Comparison of ENCODE assay signal across 8 cellular contexts in genomic region chr12:55619352-55620138, GRCh38. TPM values are rescaled to one million over a fixed set of nuclear protein-coding genes. Genes with fewer than 3 reads are reported as not detected.
DNase-seq lines count a peak whose midpoint lies in the region; ATAC-seq and TF ChIP-seq lines count a peak whose summit lies in the region.

No MANE protein-coding gene starts in this region.

- no peaks in the 10 kb centered on the region for H3K36me3 ChIP-seq in KMS-11 (ENCODE audit: insufficient read depth)
- no peaks in the 10 kb centered on the region for H3K36me3 ChIP-seq in OCI-LY1 (ENCODE audit: insufficient read depth, low read length)
- no peaks in the 10 kb centered on the region for H3K36me3 ChIP-seq in adrenal gland (replicated peaks in 1 of 2)

- no peak overlapping the region for H4K91ac ChIP-seq in H9 (ENCODE audit: insufficient read length, low read depth, low read length)

- no peak overlapping the region for H2BK20ac ChIP-seq in H9 (ENCODE audit: low read depth, low read length, poor library complexity, severe bottlenecking)

- no peak overlapping the region for H3K4me3 ChIP-seq in KMS-11 (IDR thresholded peaks at IDR 0.05; ENCODE audit: insufficient read depth, low read depth, low read length)
- no peak overlapping the region for H3K4me3 ChIP-seq in OCI-LY1 (ENCODE audit: low read depth, low read length, poor library complexity, severe bottlenecking)
- H3K4me3 ChIP-seq in adrenal gland = no peak overlapping the region
- H3K4me3 ChIP-seq in retinal pigment epithelial cell (ENCODE audit: low read length) = no peak overlapping the region

- no peak overlapping the region for H2BK120ac ChIP-seq in H9 (ENCODE audit: low read depth, low read length, poor library complexity, severe bottlenecking)

- H2AK5ac ChIP-seq in H9 (ENCODE audit: insufficient read length, low read length) = no peak overlapping the region

- H3K23me2 ChIP-seq in H9 (ENCODE audit: insufficient read length, low read depth, low read length, poor library complexity, severe bottlenecking) = no peaks in the 10 kb centered on the region

- no peak overlapping the region for H4K5ac ChIP-seq in H9 (ENCODE audit: insufficient read length, low read depth, low read length)

- H3K79me1 ChIP-seq in H9 (ENCODE audit: insufficient read depth, low read depth, low read length, poor library complexity, severe bottlenecking) = no peaks in the 10 kb centered on the region

- H3K56ac ChIP-seq in H9 (ENCODE audit: insufficient read length, low read depth, low read length) = no peak overlapping the region

- no peak overlapping the region for H3K4ac ChIP-seq in H9 (ENCODE audit: low read depth, low read length)

- DNase-seq in GM04503 (ENCODE audit: low read depth) (peak; percentile 81), H9 (peak; percentile 65), adrenal gland (peak; percentile 24 to 70 (median 61)), left ventricle myocardium superior (no peak), retinal pigment epithelial cell (ENCODE audit: low read depth) (no peak)

- peaks cover 5% of the 10 kb centered on the region in 2 experiments for H3K4me1 Mint-ChIP-seq in H9

- no peak overlapping the region for H3K18ac ChIP-seq in H9 (ENCODE audit: insufficient read length, low read depth, low read length)

- H3K4me1 ChIP-seq in H9 (ENCODE audit: insufficient read depth, low read length) = no peaks in the 10 kb centered on the region
- no peaks in the 10 kb centered on the region for H3K4me1 ChIP-seq in KMS-11 (ENCODE audit: low read depth, poor library complexity, severe bottlenecking)
- H3K4me1 ChIP-seq in OCI-LY1 (ENCODE audit: insufficient read depth, low read length, severe bottlenecking) = no peaks in the 10 kb centered on the region
- H3K4me1 ChIP-seq in adrenal gland (replicated peaks in 1 of 2) = no peaks in the 10 kb centered on the region

- no peak overlapping the region for H2BK15ac ChIP-seq in H9 (ENCODE audit: low read depth, low read length)

- no peak overlapping the region for H3K4me3 Mint-ChIP-seq in H9

- H3T11ph ChIP-seq in H9 (ENCODE audit: low read length) = no peak overlapping the region

- H3K9me3 ChIP-seq in H9 (ENCODE audit: control insufficient read depth, low read depth, low read length) (peaks cover 23% of the 10 kb centered on the region), OCI-LY1 (ENCODE audit: low read length) (peaks cover 6% of the 10 kb centered on the region; the same call in 1 of the 2 replicates), adrenal gland (replicated peaks in 1 of 3) (peaks cover 0 to 4% (median 0%) of the 10 kb centered on the region in 3 donors)

- no CpG with 5 or more reads among the region's 6 CpGs for WGBS in H9 (ENCODE audit: extremely low coverage, insufficient read length, low lambda C conversion rate)
- WGBS in adrenal gland, 4 donors = 2 to 6% (median 4%) methylated on average over 6 of the region's 6 CpGs

- H3K9ac ChIP-seq in H9 (ENCODE audit: extremely low read depth, insufficient read length, low read length) (no peak overlapping the region), KMS-11 (no peak overlapping the region), OCI-LY1 (ENCODE audit: low read length) (no peak overlapping the region)

- no peaks in the 10 kb centered on the region for H3F3A ChIP-seq in OCI-LY1 (ENCODE audit: insufficient read depth, low read length)

- no peak overlapping the region for H2BK5ac ChIP-seq in H9 (ENCODE audit: insufficient read length, low read length)

- H3K4me2 ChIP-seq in H9 (ENCODE audit: insufficient read depth, insufficient read length, low read length) (no peak overlapping the region), KMS-11 (0 out of 2 replicates have a peak overlapping the region, but pooled peaks have one; percentile 3), OCI-LY1 (ENCODE audit: low read length) (no peak overlapping the region)

- H3K9me2 ChIP-seq in OCI-LY1 (ENCODE audit: low read depth, low read length) = no peaks in the 10 kb centered on the region

- peak; percentile 92 for ATAC-seq in left ventricle myocardium superior

- no peak overlapping the region for H2BK12ac ChIP-seq in H9 (ENCODE audit: insufficient read length, low read depth, low read length)

- H2AFZ ChIP-seq in H9 (ENCODE audit: low read length) (no peak overlapping the region), KMS-11 (ENCODE audit: low read depth) (peak overlapping the region; percentile 41), OCI-LY1 (ENCODE audit: low read length) (no peak overlapping the region)

- H3K27me3 ChIP-seq in H9 (ENCODE audit: insufficient read depth, low read length) (no peaks in the 10 kb centered on the region), KMS-11 (ENCODE audit: insufficient read depth, low read depth) (no peaks in the 10 kb centered on the region), OCI-LY1 (ENCODE audit: insufficient read depth, low read length) (no peaks in the 10 kb centered on the region; the same call in 1 of the 2 replicates), adrenal gland (no peaks in the 10 kb centered on the region)

- no peak overlapping the region; a peak in 1 of 7 replicates for H3K27ac Mint-ChIP-seq in H9

- TF ChIP-seq POLR2A in adrenal gland (IDR thresholded peaks at IDR 0.05) = no peak

- no peak overlapping the region for H4K8ac ChIP-seq in H9 (replicated peaks; ENCODE audit: insufficient read length, low read depth, low read length)

- H3K27ac ChIP-seq in 22Rv1 (no peak overlapping the region), H9 (ENCODE audit: insufficient read length, low read depth, low read length) (no peak overlapping the region), KMS-11 (no peak overlapping the region), OCI-LY1 (ENCODE audit: low read depth, low read length, poor library complexity, severe bottlenecking) (no peak overlapping the region), adrenal gland (no peak overlapping the region)

- H3K36me3 Mint-ChIP-seq in H9 (ENCODE audit: insufficient read depth in 1 of 3, low read depth in 3 of 3) = peaks cover 16 to 30% (median 18%) of the 10 kb centered on the region in 3 experiments

- TF ChIP-seq CTCF in 22Rv1 (IDR thresholded peaks at IDR 0.05) (peak; percentile 93), H9 (conservative IDR thresholded peaks at IDR 0.05) (peak; percentile 95), KMS-11 (conservative IDR thresholded peaks at IDR 0.05; ENCODE audit: low read depth, low read length) (peak; percentile 100), OCI-LY1 (IDR thresholded peaks at IDR 0.05; ENCODE audit: low read length) (peak; percentile 88), adrenal gland (IDR thresholded peaks at IDR 0.05) (peak; percentile 79 to 94 (median 92)), retinal pigment epithelial cell (conservative IDR thresholded peaks at IDR 0.05; ENCODE audit: low read depth, low read length) (peak; percentile 69)

- H3K27me3 Mint-ChIP-seq in H9 (ENCODE audit: low read depth) = peaks cover 2% of the 10 kb centered on the region

- intact Hi-C loops in adrenal gland (cut with DNase I) (loop anchor here (5.0 to 10.0 kb wide), 2 partner anchors 425 to 427 kb away; no protein-coding TSS in a partner anchor), left ventricle myocardium superior (cut with micrococcal nuclease) (loop anchor here (1.0 kb wide), 1 partner anchor 430 kb away; no protein-coding TSS in a partner anchor)

- H3K79me2 ChIP-seq in H9 (ENCODE audit: insufficient read depth, low read length) (no peaks in the 10 kb centered on the region), KMS-11 (ENCODE audit: insufficient read depth, low read depth) (no peaks in the 10 kb centered on the region), OCI-LY1 (ENCODE audit: insufficient read depth, low read length) (no peaks in the 10 kb centered on the region)

- H3K23ac ChIP-seq in H9 (ENCODE audit: insufficient read length, low read depth, low read length) = no peak overlapping the region

- H3K9me3 Mint-ChIP-seq in H9 = peaks cover 34% of the 10 kb centered on the region in 2 experiments

- H4K20me1 ChIP-seq in H9 (ENCODE audit: control insufficient read depth, insufficient read depth, insufficient read length) (no peaks in the 10 kb centered on the region), KMS-11 (ENCODE audit: insufficient read depth) (no peaks in the 10 kb centered on the region), OCI-LY1 (ENCODE audit: insufficient read depth, low read length) (no peaks in the 10 kb centered on the region)

- H3K14ac ChIP-seq in H9 (ENCODE audit: insufficient read depth, low read length) = no peak overlapping the region

RNA-seq across cellular contexts. Expression of gene OR10P1, which starts 17.1 kb away (rescaled TPM):
- total RNA-seq in H9 (2021) (not detected in 2 replicates), adrenal gland (not detected), left ventricle myocardium superior (not detected)
- polyA plus RNA-seq in adrenal gland = not detected

RNA-seq across cellular contexts. Expression of gene OR2AP1, which starts 47.3 kb away (rescaled TPM):
- total RNA-seq in H9 (2021) (not detected in 2 replicates), adrenal gland (not detected), left ventricle myocardium superior (not detected)
- polyA plus RNA-seq in adrenal gland = not detected

Comparison
In these comparisons a context has a peak if more than half of its experiments do, and no peak if none do; other contexts are left out.
1. DNase-seq: peak in GM04503 (single experiment), H9 (single experiment) and adrenal gland (7 of 7); none in left ventricle myocardium superior (single experiment) and retinal pigment epithelial cell (single experiment).
2. Peak in every context shown above with its lines, with median percentiles within 50 percentile points of each other: CTCF ChIP-seq.